ENCODE assay signal across 8 cellular contexts in the genomic region with DNA sequence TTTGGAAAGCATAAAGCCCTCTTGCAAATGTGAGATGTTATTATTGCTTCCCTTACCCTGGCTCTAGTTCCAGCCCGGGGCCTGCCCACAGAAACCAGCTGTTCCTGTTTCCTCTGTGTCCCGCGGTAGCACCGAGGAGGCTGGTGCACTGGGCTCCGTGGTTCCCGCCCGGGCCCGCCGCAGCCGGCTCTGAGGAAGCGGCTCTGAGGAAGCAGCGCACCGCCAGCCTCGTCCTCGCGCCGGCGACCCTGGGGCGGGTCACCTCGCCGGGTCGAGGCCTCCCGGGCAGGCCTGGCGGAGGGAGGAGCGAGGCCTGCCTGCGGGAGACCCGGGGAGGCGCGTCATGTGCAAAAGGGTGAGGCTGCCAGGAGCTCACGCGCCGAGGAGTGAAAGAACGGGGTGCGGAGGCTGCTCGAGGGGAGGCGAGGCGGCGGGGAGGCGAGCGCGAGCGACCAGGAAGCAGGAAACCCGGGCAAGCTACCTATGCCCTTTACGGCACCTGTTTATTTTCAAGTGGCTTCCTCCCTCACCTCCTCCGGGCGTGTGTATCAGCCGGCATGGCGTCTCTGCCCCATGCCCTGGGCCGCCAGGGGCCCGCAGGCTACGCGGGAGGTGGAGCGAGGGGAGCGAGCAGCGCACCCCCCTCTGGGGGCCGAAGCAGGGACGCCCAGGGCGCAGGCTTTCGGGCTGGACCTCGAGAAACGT.
A peak's percentile ranks its signal among the peaks of the same experiment; 100 is the strongest.
DNase-seq lines count a peak whose midpoint lies in the region; ATAC-seq and TF ChIP-seq lines count a peak whose summit lies in the region.

No MANE protein-coding gene starts in this region.

- TF ChIP-seq POLR2A in thyroid gland (IDR thresholded peaks at IDR 0.05) = peak in 1 of 2 donors; percentile 26

- peak; percentile 89 for ATAC-seq in HG03045 (IDR thresholded peaks at IDR 0.05; ENCODE audit: unreplicated experiment)

- WGBS in thyroid gland, 2 donors = 1 to 3% methylated on average over 14 to 35 of the region's 61 CpGs

- peak overlapping the region; percentile 32 to 38 (median 35) for H3K4me3 ChIP-seq in thyroid gland (replicated peaks in 1 of 3)

- no peaks in the 10 kb centered on the region for H3K36me3 ChIP-seq in thyroid gland

- peak overlapping the region; percentile 10 to 35 (median 14) for H3K27ac ChIP-seq in thyroid gland

- intact Hi-C loops in thyroid gland (cut with DNase I) = no loop called here

- H3K9me3 ChIP-seq in thyroid gland = no peaks in the 10 kb centered on the region

- DNase-seq in SIG-M5 treated with dmso at 0.1 percent for 504 hours (lab: John Stamatoyannopoulos, UW; ENCODE audit: unreplicated experiment) = peak; percentile 54
- no peak for DNase-seq in SIG-M5 (lab: John Stamatoyannopoulos, UW)
- peak; percentile 4 for DNase-seq in OCI-M2 (lab: John Stamatoyannopoulos, UW; ENCODE audit: unreplicated experiment)
- DNase-seq in activated gamma-delta T cell treated with anti-CD3 and anti-CD28 coated beads, Interleukin-2, amount 50 U/mL, for 16 hours (ENCODE audit: low read depth) = peak; percentile 20
- DNase-seq in globus pallidus (ENCODE audit: low spot score) = peak; percentile 23
- DNase-seq in occipital lobe (lab: John Stamatoyannopoulos, UW) = peak; percentile 19
- peak; percentile 57 to 65 for DNase-seq in thyroid gland

- no peaks in the 10 kb centered on the region for H3K4me1 ChIP-seq in thyroid gland

- no peaks in the 10 kb centered on the region for H3K27me3 ChIP-seq in thyroid gland

- TF ChIP-seq CTCF in thyroid gland (IDR thresholded peaks at IDR 0.05) = peak in 1 of 6 experiments; percentile 23
